34 cellular contexts compared by ENCODE assay signal in genomic region chr10:122082616-122083477, GRCh38.
"Had no signal": no experiment of that assay in that cellular context is flagged by ENCODE, and none has a peak within 500 bp of the region (broad histone marks: within the 10 kb centered on the region; RNA-seq: fewer than 3 reads in every experiment).

No MANE protein-coding gene starts in this region.

- H3K4me3 Mint-ChIP-seq: activated CD8-positive, alpha-beta T cell treated with anti-CD3 and anti-CD28 coated beads for 36 hours; activated naive CD8-positive, alpha-beta T cell treated with anti-CD3 and anti-CD28 coated beads for 36 hours; activated T-cell treated with anti-CD3 and anti-CD28 coated beads, Interleukin-2, amount 50 U/mL, for 72 hours; activated T-helper 17 cell treated with anti-CD3 and anti-CD28 coated beads, Interleukin-2, amount 50 U/mL, for 72 hours; central memory CD8-positive, alpha-beta T cell had no signal

- ATAC-seq: activated CD8-positive, alpha-beta T cell treated with anti-CD3 and anti-CD28 coated beads for 36 hours; activated T-cell treated with anti-CD3 and anti-CD28 coated beads, Interleukin-2, amount 50 U/mL, for 72 hours; activated T-helper 17 cell treated with anti-CD3 and anti-CD28 coated beads, Interleukin-2, amount 50 U/mL, for 72 hours; PC-3 had no signal

- DNase-seq: activated CD4-positive, alpha-beta T cell treated with anti-CD3 and anti-CD28 coated beads for 1 hour; activated CD4-positive, alpha-beta T cell treated with anti-CD3 and anti-CD28 coated beads for 48 hours; activated CD4-positive, CD25-positive, alpha-beta regulatory T cell; activated CD8-positive, alpha-beta T cell treated with anti-CD3 and anti-CD28 coated beads for 36 hours; activated effector memory CD4-positive, alpha-beta T cell treated with anti-CD3 and anti-CD28 coated beads, Interleukin-2, amount 50 U/mL, for 16 hours; activated naive CD4-positive, alpha-beta T cell; activated naive CD4-positive, alpha-beta T cell treated with anti-CD3 and anti-CD28 coated beads, Interleukin-2, amount 50 U/mL, for 16 hours; activated naive CD8-positive, alpha-beta T cell treated with anti-CD3 and anti-CD28 coated beads for 36 hours; activated T-cell treated with anti-CD3 and anti-CD28 coated beads, Interleukin-2, amount 50 U/mL, for 1 hour; activated T-cell treated with anti-CD3 and anti-CD28 coated beads, Interleukin-2, amount 50 U/mL, for 72 hours; amniotic stem cell; aorta; Kasumi-1; KG1; NCI-H1092 treated with DMSO at 0.1 percent for 48 hours; NCI-H1417; NCI-H146; NCI-H187; NCI-H2029 treated with DMSO at 0.1 percent for 48 hours; NCI-H2107; NCI-H2171; NCI-H510A; NCI-H526; NCI-H748 treated with DMSO at 0.1 percent for 48 hours; NK-92 treated with Interleukin-12 subunit alpha and Interleukin-12 subunit beta, amount 100 ng/mL, for 24 hours; PC-3; SJCRH30; T1000; WERI-Rb-1 had no signal

- H3K27me3 Mint-ChIP-seq: activated CD8-positive, alpha-beta T cell treated with anti-CD3 and anti-CD28 coated beads for 36 hours; activated T-helper 17 cell treated with anti-CD3 and anti-CD28 coated beads, Interleukin-2, amount 50 U/mL, for 72 hours; central memory CD8-positive, alpha-beta T cell had no signal

- H3K27ac ChIP-seq: cardiac muscle cell, SJCRH30, SK-N-MC, WERI-Rb-1 had no signal

- H3K27me3 ChIP-seq: cardiac muscle cell, MG63, SJCRH30 had no signal

- H3K36me3 ChIP-seq: cardiac muscle cell, MG63, SJCRH30, WERI-Rb-1 had no signal

- H3K4me1 Mint-ChIP-seq: activated naive CD8-positive, alpha-beta T cell treated with anti-CD3 and anti-CD28 coated beads for 36 hours; activated T-helper 17 cell treated with anti-CD3 and anti-CD28 coated beads, Interleukin-2, amount 50 U/mL, for 72 hours; central memory CD8-positive, alpha-beta T cell had no signal

- H3K9me3 ChIP-seq: MG63, SJCRH30 had no signal

- H3K9me3 Mint-ChIP-seq: activated CD8-positive, alpha-beta T cell treated with anti-CD3 and anti-CD28 coated beads for 36 hours; activated naive CD8-positive, alpha-beta T cell treated with anti-CD3 and anti-CD28 coated beads for 36 hours; activated T-cell treated with anti-CD3 and anti-CD28 coated beads, Interleukin-2, amount 50 U/mL, for 72 hours; activated T-helper 17 cell treated with anti-CD3 and anti-CD28 coated beads, Interleukin-2, amount 50 U/mL, for 72 hours; central memory CD8-positive, alpha-beta T cell had no signal

- H3K27ac Mint-ChIP-seq: activated CD8-positive, alpha-beta T cell treated with anti-CD3 and anti-CD28 coated beads for 36 hours; activated naive CD8-positive, alpha-beta T cell treated with anti-CD3 and anti-CD28 coated beads for 36 hours; activated T-cell treated with anti-CD3 and anti-CD28 coated beads, Interleukin-2, amount 50 U/mL, for 72 hours; activated T-helper 17 cell treated with anti-CD3 and anti-CD28 coated beads, Interleukin-2, amount 50 U/mL, for 72 hours had no signal

- H3K36me3 Mint-ChIP-seq: activated naive CD8-positive, alpha-beta T cell treated with anti-CD3 and anti-CD28 coated beads for 36 hours had no signal

- H3K4me3 ChIP-seq: cardiac muscle cell, MG63, SJCRH30, SK-N-MC had no signal
